26 cellular contexts compared by ENCODE assay signal in genomic region chr4:155794589-155794988, GRCh38. TPM values are rescaled to one million over a fixed set of nuclear protein-coding genes. Genes with fewer than 3 reads are reported as not detected.
DNase-seq lines count a peak whose midpoint lies in the region; ATAC-seq, FAIRE-seq and TF ChIP-seq lines count a peak whose summit lies in the region.
"Had no signal": no experiment of that assay in that cellular context is flagged by ENCODE, and none has a peak within 500 bp of the region (broad histone marks: within the 10 kb centered on the region; RNA-seq: fewer than 3 reads in every experiment).

No MANE protein-coding gene starts in this region.

- H4K20me1 ChIP-seq in HepG2 (ENCODE audit: insufficient read depth, low read length), result no peaks in the 10 kb centered on the region
- H4K20me1 ChIP-seq: BLaER1 treated with 17β-estradiol and CSF1 and Interleukin-3, amounts not matched to agents 10 nM and 100 nM had no signal

- H3K27me3 ChIP-seq in body of pancreas (no peaks in the 10 kb centered on the region), HepG2 (ENCODE audit: control insufficient read depth in 1 of 2, insufficient read depth in 2 of 2, low read length in 2 of 2) (no peaks in the 10 kb centered on the region), right lobe of liver (no peaks in the 10 kb centered on the region)
- H3K27me3 ChIP-seq: BLaER1 treated with 17β-estradiol and CSF1 and Interleukin-3, amounts not matched to agents 10 nM and 100 nM had no signal

- ATAC-seq in body of pancreas, result peak; percentile 42
- no peak for ATAC-seq in HepG2
- ATAC-seq in right lobe of liver, result peak; percentile 80 to 92 (median 87)
- ATAC-seq: CD8-positive, alpha-beta T cell; GM12878 had no signal

- CTCF ChIA-PET in HepG2 (lab: Yijun Ruan, JAX; ENCODE audit: low intra/inter-chr PET ratio, low total read pairs), result no interaction called here

- no peaks in the 10 kb centered on the region for H3K36me3 ChIP-seq in body of pancreas (replicated peaks in 1 of 2; ENCODE audit: insufficient read depth in 1 of 2, low read depth in 2 of 2)
- H3K36me3 ChIP-seq in HepG2 (replicated peaks in 1 of 2; ENCODE audit: control insufficient read depth in 1 of 2, insufficient read depth in 2 of 2, low read length in 2 of 2), result no peaks in the 10 kb centered on the region
- H3K36me3 ChIP-seq in right lobe of liver, result no peaks in the 10 kb centered on the region
- H3K36me3 ChIP-seq: BLaER1 treated with 17β-estradiol and CSF1 and Interleukin-3, amounts not matched to agents 10 nM and 100 nM had no signal

- no peak overlapping the region for H3K9ac ChIP-seq in HepG2 (ENCODE audit: insufficient read depth, low read depth, low read length)
- H3K9ac ChIP-seq: BLaER1 treated with 17β-estradiol and CSF1 and Interleukin-3, amounts not matched to agents 10 nM and 100 nM had no signal

- H3K4me3 ChIP-seq in body of pancreas, result no peak overlapping the region
- H3K4me3 ChIP-seq in HepG2 (replicated peaks in 1 of 3; ENCODE audit: insufficient read depth in 1 of 3, low read depth in 2 of 3, low read length in 3 of 3), result no peak overlapping the region
- H3K4me3 ChIP-seq in right lobe of liver, result no peak overlapping the region
- H3K4me3 ChIP-seq: BLaER1 treated with 17β-estradiol and CSF1 and Interleukin-3, amounts not matched to agents 10 nM and 100 nM; GM12878 had no signal

- H3K27ac ChIP-seq in body of pancreas (no peak overlapping the region), HepG2 (ENCODE audit: extremely low read length, insufficient read depth, low read length) (no peak overlapping the region), right lobe of liver (no peak overlapping the region)
- H3K27ac ChIP-seq: BLaER1 treated with 17β-estradiol and CSF1 and Interleukin-3, amounts not matched to agents 10 nM and 100 nM; C4-2B had no signal

- intact Hi-C loops in body of pancreas (cut with DNase I), result no loop called here
- intact Hi-C loops in HepG2 (cut with micrococcal nuclease; ENCODE audit: unreplicated experiment), result no loop called here
- intact Hi-C loops in right lobe of liver (cut with DNase I), result no loop called here

- no peaks in the 10 kb centered on the region for H3K9me3 ChIP-seq in body of pancreas
- H3K9me3 ChIP-seq in HepG2 (ENCODE audit: low read length), result no peaks in the 10 kb centered on the region
- H3K9me3 ChIP-seq in right lobe of liver, result no peaks in the 10 kb centered on the region
- H3K9me3 ChIP-seq: BLaER1 treated with 17β-estradiol and CSF1 and Interleukin-3, amounts not matched to agents 10 nM and 100 nM had no signal

- no peaks in the 10 kb centered on the region for H3K79me2 ChIP-seq in HepG2 (ENCODE audit: insufficient read depth, low read length)

- FAIRE-seq in HepG2 (lab: Jason Lieb, UNC), result no peak
- FAIRE-seq: A204.1, GM12878, GM12892, GM18507 had no signal

- H3K4me1 ChIP-seq in body of pancreas (peaks cover 6% of the 10 kb centered on the region), HepG2 (ENCODE audit: insufficient read depth, low read length) (no peaks in the 10 kb centered on the region), right lobe of liver (peaks cover 0 to 12% (median 2%) of the 10 kb centered on the region in 4 donors)

- POLR2A ChIA-PET in HepG2 (lab: Yijun Ruan, JAX), result no interaction called here

- WGBS in body of pancreas, 2 donors, result 34 to 62% methylated on average over 1 of the region's 1 CpG
- 0% methylated on average over 1 of the region's 1 CpG for WGBS in HepG2 (ENCODE audit: low lambda C conversion rate)
- WGBS in right lobe of liver (ENCODE audit: insufficient coverage, low coverage, low lambda C conversion rate, missing lambda C conversion rate), result 50% methylated on average over 1 of the region's 1 CpG

- no TSS peak for BruUV-seq in HepG2 (replicated peaks; lab: Mats Ljungman, UMichigan)

- in situ Hi-C loops in HepG2 (cut with HindIII; ENCODE audit: extremely low pct_ligation_motif_present, low pct_unique_long_range_greater_than_20kb), result loop anchor here (25.0 kb wide), 1 partner anchor 357 kb away; no protein-coding TSS in a partner anchor

- H2AFZ ChIP-seq in HepG2 (ENCODE audit: low read length), result no peak overlapping the region

- no peak for TF ChIP-seq EP300 in HepG2 (IDR thresholded peaks at IDR 0.05; ENCODE audit: low read depth in 2 of 2, low read length in 2 of 2)
- no peak for TF ChIP-seq EP300 in HepG2 (CRISPR knock-in tag; IDR thresholded peaks at IDR 0.05; ENCODE audit: borderline replicate concordance)

- TF ChIP-seq RAD21 in HepG2 (CRISPR knock-in tag; IDR thresholded peaks at IDR 0.05), result no peak

- no peak overlapping the region for H3K4me2 ChIP-seq in HepG2 (ENCODE audit: low read depth, low read length)
- H3K4me2 ChIP-seq: BLaER1 treated with 17β-estradiol and CSF1 and Interleukin-3, amounts not matched to agents 10 nM and 100 nM had no signal

- TF ChIP-seq CTCF in body of pancreas (IDR thresholded peaks at IDR 0.05), result no peak
- TF ChIP-seq CTCF in HepG2 (CRISPR knock-in tag; IDR thresholded peaks at IDR 0.05), result no peak
- no peak for TF ChIP-seq CTCF in right lobe of liver (IDR thresholded peaks at IDR 0.05)

- no peak for TF ChIP-seq POLR2A in body of pancreas (IDR thresholded peaks at IDR 0.05)
- no peak for TF ChIP-seq POLR2A in HepG2 (IDR thresholded peaks at IDR 0.05; ENCODE audit: insufficient read depth in 1 of 2, low read depth in 2 of 2, low read length in 2 of 2)
- no peak for TF ChIP-seq POLR2A in right lobe of liver (IDR thresholded peaks at IDR 0.05)

- DNase-seq in body of pancreas, result no peak
- DNase-seq in HepG2 (ENCODE audit: low spot score), result peak; percentile 2
- no peak for DNase-seq in right lobe of liver
- DNase-seq in RKO (ENCODE audit: low spot score), result no peak
- no peak for DNase-seq in OCI-M1 (lab: John Stamatoyannopoulos, UW)
- no peak for DNase-seq in COLO829 (ENCODE audit: low spot score)
- DNase-seq in pons (ENCODE audit: low spot score), result no peak
- DNase-seq: 8988T; ACHN; CD4-positive, alpha-beta T cell; CD8-positive, alpha-beta T cell; COR-L47; DMS 273 treated with DMSO at 0.1 percent for 48 hours; DMS153; DMS53; DMS79; DND-41; EL; GDM1 had no signal

TF ChIP-seq in HepG2, 621 proteins besides CTCF, POLR2A, EP300 and RAD21:
- TF ChIP-seq THAP8 (CRISPR knock-in tag; IDR thresholded peaks at IDR 0.05; ENCODE audit: borderline replicate concordance) (no peak), FOXJ3 (CRISPR knock-in tag; IDR thresholded peaks at IDR 0.05; ENCODE audit: borderline replicate concordance) (no peak), SOX13 (IDR thresholded peaks at IDR 0.05) (no peak), SOX13 (CRISPR knock-in tag; conservative IDR thresholded peaks at IDR 0.05 in 1 of 2, IDR thresholded peaks at IDR 0.05 in 1 of 2) (0 out of 4 replicates have a peak, but pooled peaks of 1 of the 2 experiments have one; percentile 14)
- TF ChIP-seq, protein P1, sequence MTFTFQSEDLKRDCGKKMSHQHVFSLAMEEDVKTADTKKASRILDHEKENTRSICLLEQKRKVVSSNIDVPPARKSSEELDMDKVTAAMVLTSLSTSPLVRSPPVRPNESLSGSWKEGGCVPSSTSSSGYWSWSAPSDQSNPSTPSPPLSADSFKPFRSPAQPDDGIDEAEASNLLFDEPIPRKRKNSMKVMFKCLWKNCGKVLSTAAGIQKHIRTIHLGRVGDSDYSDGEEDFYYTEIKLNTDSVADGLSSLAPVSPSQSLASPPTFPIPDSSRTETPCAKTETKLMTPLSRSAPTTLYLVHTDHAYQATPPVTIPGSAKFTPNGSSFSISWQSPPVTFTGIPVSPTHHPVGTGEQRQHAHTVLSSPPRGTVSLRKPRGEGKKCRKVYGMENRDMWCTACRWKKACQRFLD (CRISPR knock-in tag; IDR thresholded peaks at IDR 0.05; ENCODE audit: borderline replicate concordance), result no peak
TF ChIP-seq in HepG2: peak in this region for 1.

RNA-seq across cellular contexts. Expression of gene GUCY1B1, which starts 35.8 kb away (rescaled TPM):
- total RNA-seq in body of pancreas (10 to 100 TPM in 1 of 2 donors, 1 to 10 TPM in 1; 9.6 to 11.9 TPM), HepG2 (2016; rRNA removed; fragmentation: Illumina TruSeq; extraction: Trizol) (not detected in 2 replicates), right lobe of liver (1 to 10 TPM; 1.6 to 5.6 (median 3.9) TPM)
- not detected in 2 replicates for total RNA-seq in HepG2 (2016; cell fraction: cytosol; rRNA removed; fragmentation: Illumina TruSeq; extraction: Trizol; ENCODE audit: low read depth)
- total RNA-seq in HepG2 (2016; cell fraction: insoluble cytoplasmic fraction; rRNA removed; fragmentation: Illumina TruSeq; extraction: Trizol), result not detected in 2 replicates
- total RNA-seq in HepG2 (2016; cell fraction: membrane; rRNA removed; fragmentation: Illumina TruSeq; extraction: Trizol), result not detected in 2 replicates
- total RNA-seq in HepG2 (2016; cell fraction: nucleus; rRNA removed; fragmentation: Illumina TruSeq; extraction: Trizol), result not detected in 2 replicates
- polyA plus RNA-seq in HepG2 (2011; rRNA removed), result not detected in 2 replicates
- polyA plus RNA-seq in HepG2 (2011; cell fraction: cytosol; rRNA removed), result not detected in 2 replicates
- polyA plus RNA-seq in HepG2 (2011; cell fraction: nucleus; rRNA removed), result not detected in 2 replicates
- polyA plus RNA-seq in HepG2 (2012), result not detected in 2 replicates
- not detected in 2 replicates for polyA plus RNA-seq in HepG2 (2016; cell fraction: cytosol; fragmentation: Illumina TruSeq; extraction: Trizol; ENCODE audit: low read depth)
- not detected in 2 replicates for polyA plus RNA-seq in HepG2 (2016; cell fraction: insoluble cytoplasmic fraction; fragmentation: Illumina TruSeq; extraction: Trizol; ENCODE audit: low read depth)
- polyA plus RNA-seq in HepG2 (2016; cell fraction: membrane; fragmentation: Illumina TruSeq; extraction: Trizol; ENCODE audit: low read depth), result not detected in 2 replicates
- polyA plus RNA-seq in HepG2 (2016; cell fraction: nucleus; fragmentation: Illumina TruSeq; extraction: Trizol; ENCODE audit: insufficient read depth, low read depth), result not detected in 2 replicates
- not detected in 2 replicates for polyA minus RNA-seq in HepG2 (2011; rRNA and poly(A)+ RNA removed; ENCODE audit: low replicate concordance)
- polyA minus RNA-seq in HepG2 (2011; cell fraction: cytosol; rRNA and poly(A)+ RNA removed), result not detected in 2 replicates
- polyA minus RNA-seq in HepG2 (2011; cell fraction: nucleus; rRNA and poly(A)+ RNA removed), result not detected in 2 replicates
- total RNA-seq: A673; CD4-positive, alpha-beta T cell; CD8-positive, alpha-beta T cell had no signal
